Comparison of ENCODE assay signal across 8 cellular contexts in the genomic region with DNA sequence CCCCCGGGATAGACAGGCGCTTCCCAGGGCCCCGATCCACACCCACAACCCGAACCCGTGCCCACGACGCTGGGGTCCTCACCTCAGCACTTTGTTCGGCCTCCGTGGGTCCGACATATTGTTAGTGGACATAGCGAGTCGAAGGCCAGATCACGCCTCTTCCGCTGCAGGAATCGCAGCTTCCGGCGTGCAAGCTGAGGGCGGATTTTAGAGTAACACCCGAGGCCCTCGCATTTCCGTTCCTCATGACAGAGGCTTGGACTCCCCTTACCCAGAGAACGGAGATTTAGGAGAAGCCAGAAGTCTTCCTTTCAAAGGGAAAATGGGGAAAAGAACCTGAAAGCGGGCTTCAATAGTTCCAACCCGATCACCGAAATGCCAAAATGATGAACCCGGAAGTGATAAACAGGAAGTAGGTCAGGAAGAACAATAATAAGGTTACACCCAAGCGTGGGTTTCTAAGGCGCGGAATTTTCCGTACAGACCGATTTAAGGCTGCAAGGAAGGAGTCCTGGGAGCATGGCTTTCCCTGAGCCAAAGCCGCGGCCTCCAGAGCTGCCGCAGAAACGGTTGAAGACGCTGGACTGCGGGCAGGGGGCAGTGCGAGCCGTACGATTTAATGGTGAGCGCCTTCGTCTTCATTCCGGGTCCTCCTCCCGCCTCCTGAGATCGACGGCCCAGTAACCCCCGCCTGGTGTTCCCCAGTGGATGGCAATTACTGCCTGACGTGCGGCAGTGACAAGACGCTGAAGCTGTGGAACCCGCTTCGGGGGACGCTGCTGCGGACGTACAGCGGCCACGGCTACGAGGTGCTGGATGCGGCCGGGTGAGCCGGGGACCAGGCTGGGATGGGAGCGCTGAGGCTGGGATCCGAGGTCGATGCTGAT. TPM values are rescaled to one million over a fixed set of nuclear protein-coding genes. Genes with fewer than 3 reads are reported as not detected.
DNase-seq lines count a peak whose midpoint lies in the region; ATAC-seq and TF ChIP-seq lines count a peak whose summit lies in the region.

No MANE protein-coding gene starts in this region.

- H3K36me3 Mint-ChIP-seq in CD8-positive, alpha-beta T cell, result peaks cover 42% of the 10 kb centered on the region

- H3K27ac Mint-ChIP-seq in CD8-positive, alpha-beta T cell, result peak overlapping the region; percentile 100

- no peaks in the 10 kb centered on the region for H3K9me3 Mint-ChIP-seq in CD8-positive, alpha-beta T cell

- no peaks in the 10 kb centered on the region for H3K27me3 Mint-ChIP-seq in CD8-positive, alpha-beta T cell (ENCODE audit: low read depth)

- peak overlapping the region; percentile 97 for H3K27ac ChIP-seq in CD8-positive, alpha-beta T cell (ENCODE audit: low read depth, low read length)
- H3K27ac ChIP-seq in colonic mucosa, result peak overlapping the region; percentile 94
- H3K27ac ChIP-seq in layer of hippocampus (ENCODE audit: low read depth, low read length), result peak overlapping the region; percentile 99

- no peaks in the 10 kb centered on the region for H3K9me3 ChIP-seq in CD8-positive, alpha-beta T cell (ENCODE audit: low read length)
- H3K9me3 ChIP-seq in colonic mucosa, result no peaks in the 10 kb centered on the region

- H3K4me1 Mint-ChIP-seq in CD8-positive, alpha-beta T cell (ENCODE audit: low read depth), result peaks cover 56% of the 10 kb centered on the region

- intact Hi-C loops in CD8-positive, alpha-beta T cell (cut with DNase I, micrococcal nuclease), result loop anchor here (1.0 to 5.0 kb wide), 7 partner anchors 12 to 467 kb away; a partner anchor contains a TSS
- intact Hi-C loops in colonic mucosa (cut with DNase I), result loop anchor here (5.0 kb wide), 1 partner anchor 107 kb away; no protein-coding TSS in a partner anchor

- POLR2A ChIA-PET in CD8-positive, alpha-beta T cell (lab: Charles Lee), result interaction anchor here (0.6 to 2.1 kb wide), 10 partner anchors 10 to 268 kb away, joined by 3 to 10 read pairs (median 4); a partner anchor contains a TSS

- H3K4me3 Mint-ChIP-seq in CD8-positive, alpha-beta T cell, result peak overlapping the region; percentile 90

- peak overlapping the region; percentile 76 to 91 for H3K9ac ChIP-seq in colonic mucosa (ENCODE audit: low read depth in 2 of 2, low read length in 2 of 2)

- H3K27me3 ChIP-seq in CD8-positive, alpha-beta T cell (ENCODE audit: insufficient read depth, low read length), result no peaks in the 10 kb centered on the region
- H3K27me3 ChIP-seq in colonic mucosa (no peaks in the 10 kb centered on the region), layer of hippocampus (ENCODE audit: control insufficient read depth, insufficient read depth, low read length) (no peaks in the 10 kb centered on the region)

- peak; percentile 22 for ATAC-seq in CD8-positive, alpha-beta T cell
- ATAC-seq in GM21423 (IDR thresholded peaks at IDR 0.05; ENCODE audit: unreplicated experiment), result no peak

- CTCF ChIA-PET in CD8-positive, alpha-beta T cell (lab: Charles Lee), result interaction anchor here (0.9 to 7.9 kb wide), 4 partner anchors 8 to 105 kb away, joined by 3 to 151 read pairs (median 4); a partner anchor contains a TSS

- peaks cover 43% of the 10 kb centered on the region for H3K4me1 ChIP-seq in CD8-positive, alpha-beta T cell (ENCODE audit: insufficient read depth, low read length)
- peaks cover 16% of the 10 kb centered on the region for H3K4me1 ChIP-seq in colonic mucosa

- H3K4me3 ChIP-seq in CD8-positive, alpha-beta T cell (ENCODE audit: low read depth, low read length), result peak overlapping the region; percentile 87
- H3K4me3 ChIP-seq in HFF-Myc (replicated peaks; ENCODE audit: low read depth, low read length) (peak overlapping the region; percentile 94), colonic mucosa (peak overlapping the region; percentile 80)

- peaks cover 6% of the 10 kb centered on the region for H3K36me3 ChIP-seq in CD8-positive, alpha-beta T cell (ENCODE audit: insufficient read depth, low read length)
- H3K36me3 ChIP-seq in colonic mucosa, result no peaks in the 10 kb centered on the region

- DNase-seq in CD8-positive, alpha-beta T cell, result peak; percentile 57 to 86 (median 72)
- DNase-seq in HFF-Myc (ENCODE audit: extremely low read depth, low read depth) (peak; percentile 47), NCI-H510A (lab: John Stamatoyannopoulos, UW) (peak; percentile 82), colonic mucosa (peak; percentile 84)
- DNase-seq in activated CD4-positive, alpha-beta T cell treated with anti-CD3 and anti-CD28 coated beads for 4 hours, result peak; percentile 72 to 76
- peak in 3 of 4 experiments; percentile 58 to 60 (median 60) for DNase-seq in stimulated activated CD4-positive, alpha-beta T cell treated with anti-CD3 and anti-CD28 coated beads, Interleukin-1b, Interleukin-23, amount 100 ng/mL, for 24 hours (ENCODE audit: low read depth in 4 of 4, low spot score in 1 of 4)

- TF ChIP-seq CTCF in CD8-positive, alpha-beta T cell (IDR thresholded peaks at IDR 0.05), result no peak
- TF ChIP-seq CTCF in HFF-Myc (IDR thresholded peaks at IDR 0.05; ENCODE audit: low read depth, low read length, missing control alignments) (no peak), colonic mucosa (IDR thresholded peaks at IDR 0.05) (no peak)

RNA-seq across cellular contexts. Expression of a gene that starts 2.9 kb away (rescaled TPM):
- total RNA-seq in CD8-positive, alpha-beta T cell, result 1 to 10 TPM; 7.4 to 10.0 TPM
- 10 to 100 TPM in 1 of 2 donors, 1 to 10 TPM in 1; 7.3 to 17.9 TPM for total RNA-seq in colonic mucosa

RNA-seq across cellular contexts. Expression of a gene that starts 3.0 kb away (rescaled TPM):
- total RNA-seq in CD8-positive, alpha-beta T cell, result 10 to 100 TPM; 74.8 to 82.2 TPM
- total RNA-seq in colonic mucosa, result 10 to 100 TPM; 51.7 to 67.4 TPM

RNA-seq across cellular contexts. Expression of a gene that starts 12.2 kb away (rescaled TPM):
- total RNA-seq in CD8-positive, alpha-beta T cell, result 100 to 1,000 TPM in 1 of 2 experiments, 10 to 100 TPM in 1; 98.7 to 100 TPM
- 10 to 100 TPM; 66.2 to 87.5 TPM for total RNA-seq in colonic mucosa

RNA-seq across cellular contexts. Expression of a gene that starts 18.3 kb away (rescaled TPM):
- not detected for total RNA-seq in CD8-positive, alpha-beta T cell
- total RNA-seq in colonic mucosa, result not detected

RNA-seq across cellular contexts. Expression of a gene that starts 26.9 kb away (rescaled TPM):
- 1 to 10 TPM; 2.3 to 2.8 TPM for total RNA-seq in CD8-positive, alpha-beta T cell
- 10 to 100 TPM in 1 of 2 donors, 1 to 10 TPM in 1; 6.5 to 10.3 TPM for total RNA-seq in colonic mucosa
